Comparison of ENCODE assay signal across 20 cellular contexts in genomic region chr6:85412926-85413325, GRCh38.
DNase-seq lines count a peak whose midpoint lies in the region; ATAC-seq and TF ChIP-seq lines count a peak whose summit lies in the region.
"Had no signal": no experiment of that assay in that cellular context is flagged by ENCODE, and none has a peak within 500 bp of the region (broad histone marks: within the 10 kb centered on the region; RNA-seq: fewer than 3 reads in every experiment).

No MANE protein-coding gene starts in this region.

- ATAC-seq in HG03135 (IDR thresholded peaks at IDR 0.05; ENCODE audit: unreplicated experiment): no peak
- no peak for ATAC-seq in GM18909 (IDR thresholded peaks at IDR 0.05; ENCODE audit: poor library complexity, unreplicated experiment)
- ATAC-seq: CD8-positive, alpha-beta T cell; HCT116; HepG2 had no signal

- H3K4me3 ChIP-seq in AG10803 (ENCODE audit: low read length) (no peak overlapping the region), astrocyte of the cerebellum (ENCODE audit: low read depth, low read length) (no peak overlapping the region)
- H3K4me3 ChIP-seq: BLaER1 treated with 17β-estradiol and CSF1 and Interleukin-3, amounts not matched to agents 10 nM and 100 nM had no signal

- H3K4me3 Mint-ChIP-seq in nephron: peak overlapping the region in 1 of 3 experiments; percentile 13
- H3K4me3 Mint-ChIP-seq: B cell; CD8-positive, alpha-beta T cell; HFFc6; IgD-negative memory B cell had no signal

- peaks cover 6% of the 10 kb centered on the region for H3K9me3 Mint-ChIP-seq in nephron
- H3K9me3 Mint-ChIP-seq: CD8-positive, alpha-beta T cell; HFFc6 had no signal

- no peaks in the 10 kb centered on the region for H3K36me3 Mint-ChIP-seq in nephron (ENCODE audit: low read depth)
- H3K36me3 Mint-ChIP-seq: CD8-positive, alpha-beta T cell had no signal

- no peak for TF ChIP-seq CTCF in AG10803 (conservative IDR thresholded peaks at IDR 0.05; ENCODE audit: low read length)
- no peak for TF ChIP-seq CTCF in astrocyte of the cerebellum (IDR thresholded peaks at IDR 0.05; ENCODE audit: low read depth, low read length, missing control alignments)
- TF ChIP-seq CTCF in nephron (IDR thresholded peaks at IDR 0.05; ENCODE audit: unreplicated experiment in 3 of 3): no peak

- peaks cover 8% of the 10 kb centered on the region for H3K27me3 Mint-ChIP-seq in nephron (ENCODE audit: low read depth)
- H3K27me3 Mint-ChIP-seq: IgD-negative memory B cell had no signal

- H3K27ac Mint-ChIP-seq in nephron: peak overlapping the region in 2 of 3 experiments; percentile 34 to 69
- H3K27ac Mint-ChIP-seq: B cell; CD8-positive, alpha-beta T cell; HFFc6; IgD-negative memory B cell had no signal

- H3K4me1 Mint-ChIP-seq in nephron: peaks cover 23% of the 10 kb centered on the region

- in situ Hi-C loops in astrocyte of the cerebellum (cut with HindIII; ENCODE audit: low sequenced_read_pairs): no loop called here

- DNase-seq in AG10803 (ENCODE audit: low read depth) (peak; percentile 83), astrocyte of the cerebellum (ENCODE audit: low read depth) (peak; percentile 38), fibroblast of peridontal ligament (ENCODE audit: extremely low read depth) (peak; percentile 86), NCI-H2081 (lab: John Stamatoyannopoulos, UW) (no peak)
- DNase-seq: 8988T; Calu3; CD8-positive, alpha-beta T cell; DMS79 treated with DMSO at 0.1 percent for 48 hours; GF-D8; GOT3; H7; HFFc6 had no signal

Comparison
In these comparisons a context has a peak if more than half of its experiments do, and no peak if none do; other contexts are left out.
1. DNase-seq: peak in AG10803 (single experiment), astrocyte of the cerebellum (single experiment) and fibroblast of peridontal ligament (single experiment); none in NCI-H2081 (0 of 2).